8 cellular contexts compared by ENCODE assay signal in the genomic region with DNA sequence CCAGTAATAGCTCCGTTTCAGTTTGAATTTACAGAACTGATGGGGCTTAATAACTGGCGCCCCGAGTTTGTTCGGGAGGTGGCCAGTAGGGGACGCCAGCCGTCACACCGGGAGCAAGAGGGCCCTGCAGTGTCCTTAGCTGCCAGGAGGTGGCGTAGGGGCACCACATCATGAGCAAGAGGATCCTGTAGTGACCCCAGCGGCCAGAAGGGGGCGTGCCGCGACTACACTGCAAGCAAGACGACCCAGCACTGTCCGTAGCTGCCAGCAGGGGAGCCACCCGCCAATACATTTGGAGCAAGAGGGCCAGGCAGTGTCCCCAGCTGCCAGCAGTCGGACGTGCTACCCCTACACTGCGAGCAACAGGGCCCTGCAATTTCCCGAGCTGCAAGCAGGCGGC.
DNase-seq lines count a peak whose midpoint lies in the region; ATAC-seq and TF ChIP-seq lines count a peak whose summit lies in the region.

No MANE protein-coding gene starts in this region.

- no peaks in the 10 kb centered on the region for H3K4me1 Mint-ChIP-seq in stimulated activated naive CD8-positive, alpha-beta T cell treated with anti-CD3 and anti-CD28 coated beads, Interleukin-15, amount 100 ng/mL, for 72 hours

- no peak overlapping the region for H3K27ac ChIP-seq in right lobe of liver

- no peak overlapping the region for H3K27ac Mint-ChIP-seq in stimulated activated naive CD8-positive, alpha-beta T cell treated with anti-CD3 and anti-CD28 coated beads, Interleukin-15, amount 100 ng/mL, for 72 hours

- 21% methylated on average over 2 of the region's 20 CpGs for WGBS in right lobe of liver (ENCODE audit: insufficient coverage, low coverage, low lambda C conversion rate, missing lambda C conversion rate)

- H3K4me3 ChIP-seq in astrocyte of the spinal cord (ENCODE audit: low read depth, low read length) = no peak overlapping the region
- H3K4me3 ChIP-seq in right lobe of liver = no peak overlapping the region

- H3K9me3 ChIP-seq in right lobe of liver = no peaks in the 10 kb centered on the region

- no peaks in the 10 kb centered on the region for H3K4me1 ChIP-seq in right lobe of liver

- no peaks in the 10 kb centered on the region for H3K27me3 ChIP-seq in right lobe of liver

- intact Hi-C loops in right lobe of liver (cut with DNase I) = no loop called here

- peaks cover 8% of the 10 kb centered on the region for H3K27me3 Mint-ChIP-seq in stimulated activated naive CD8-positive, alpha-beta T cell treated with anti-CD3 and anti-CD28 coated beads, Interleukin-15, amount 100 ng/mL, for 72 hours

- no peaks in the 10 kb centered on the region for H3K9me3 Mint-ChIP-seq in stimulated activated naive CD8-positive, alpha-beta T cell treated with anti-CD3 and anti-CD28 coated beads, Interleukin-15, amount 100 ng/mL, for 72 hours

- ATAC-seq in right lobe of liver = peak in 3 of 4 donors; percentile 61 to 71 (median 61)
- peak; percentile 82 for ATAC-seq in stimulated activated naive CD8-positive, alpha-beta T cell treated with anti-CD3 and anti-CD28 coated beads, Interleukin-15, amount 100 ng/mL, for 72 hours
- ATAC-seq in GM21786 (IDR thresholded peaks at IDR 0.05; ENCODE audit: unreplicated experiment) = no peak

- DNase-seq in G401 (ENCODE audit: low spot score) = peak; percentile 4
- peak; percentile 68 for DNase-seq in RPMI8226
- DNase-seq in astrocyte of the spinal cord (ENCODE audit: low read depth, low spot score) = peak; percentile 35
- peak in 2 of 3 donors; percentile 43 to 56 for DNase-seq in right lobe of liver
- peak; percentile 58 to 79 for DNase-seq in stimulated activated naive CD8-positive, alpha-beta T cell treated with anti-CD3 and anti-CD28 coated beads, Interleukin-15, amount 100 ng/mL, for 72 hours
- no peak for DNase-seq in hippocampal formation (lab: John Stamatoyannopoulos, UW)
- DNase-seq in SHP77 (lab: John Stamatoyannopoulos, UW) = no peak

- H3K36me3 ChIP-seq in right lobe of liver = no peaks in the 10 kb centered on the region

- peak; percentile 52 for TF ChIP-seq CTCF in astrocyte of the spinal cord (IDR thresholded peaks at IDR 0.05; ENCODE audit: low read depth, low read length)
- TF ChIP-seq CTCF in right lobe of liver (IDR thresholded peaks at IDR 0.05) = peak; percentile 13 to 55 (median 27)

- TF ChIP-seq POLR2A in right lobe of liver (IDR thresholded peaks at IDR 0.05) = no peak

- in situ Hi-C loops in G401 (cut with HindIII; ENCODE audit: low sequenced_read_pairs) = no loop called here
- in situ Hi-C loops in astrocyte of the spinal cord (cut with HindIII; ENCODE audit: low sequenced_read_pairs) = no loop called here

- no peak overlapping the region for H3K4me3 Mint-ChIP-seq in stimulated activated naive CD8-positive, alpha-beta T cell treated with anti-CD3 and anti-CD28 coated beads, Interleukin-15, amount 100 ng/mL, for 72 hours

Comparison
In these comparisons a context has a peak if more than half of its experiments do, and no peak if none do; other contexts are left out.
1. DNase-seq: peak in G401 (single experiment), RPMI8226 (single experiment), astrocyte of the spinal cord (single experiment), right lobe of liver (2 of 3) and stimulated activated naive CD8-positive, alpha-beta T cell treated with anti-CD3 and anti-CD28 coated beads, Interleukin-15, amount 100 ng/mL, for 72 hours (2 of 2); none in hippocampal formation (0 of 2) and SHP77 (0 of 2).